2 cellular contexts compared by ENCODE assay signal in the genomic region with DNA sequence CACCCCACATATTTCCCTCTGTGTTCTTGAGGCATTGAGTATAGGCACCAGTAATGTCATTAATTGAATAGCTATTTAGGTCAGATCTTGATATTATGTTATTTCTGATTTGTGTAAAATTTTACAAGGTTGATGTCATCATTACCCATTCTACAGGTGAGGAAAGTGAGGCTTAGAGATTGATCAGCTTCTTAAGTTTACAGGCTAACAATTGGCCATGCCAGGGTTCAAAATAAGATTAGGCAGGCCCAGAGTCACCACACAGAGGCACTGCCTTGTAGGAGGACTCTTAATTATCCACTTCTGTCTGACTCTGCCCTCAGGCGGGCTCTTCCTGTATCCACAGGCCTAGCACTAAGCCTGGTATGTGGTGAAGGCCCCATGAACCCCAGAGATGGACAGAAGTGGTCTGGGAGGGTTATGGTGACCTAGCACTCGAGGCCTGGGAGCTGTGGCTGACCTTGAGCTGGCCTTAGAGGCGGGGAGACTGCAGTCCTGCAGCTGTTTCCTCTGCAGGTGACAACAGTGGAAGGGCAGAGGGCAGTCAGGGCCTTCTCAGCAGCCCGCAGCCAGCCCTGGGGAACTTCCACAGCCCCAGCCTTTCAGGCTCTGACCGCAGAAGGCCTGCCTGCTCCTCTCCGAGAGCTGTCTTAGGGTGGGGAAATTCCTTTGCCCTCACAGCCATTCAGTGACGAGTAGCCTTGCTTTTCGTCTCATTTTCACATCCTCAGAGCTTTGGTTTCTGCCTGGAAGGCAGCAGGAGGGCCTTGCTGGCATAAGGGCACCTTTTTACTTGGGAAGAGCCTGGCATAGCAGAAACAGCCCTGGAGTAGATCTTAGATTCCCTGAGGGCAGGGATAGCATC.
A peak's percentile ranks its signal among the peaks of the same experiment; 100 is the strongest.
TF ChIP-seq lines count a peak whose summit lies in the region.

No MANE protein-coding gene starts in this region.

TF ChIP-seq in GM12878, 131 proteins besides CTCF, POLR2A, EP300 and RAD21 (continues in another document):
- TF ChIP-seq CHD4 (IDR thresholded peaks at IDR 0.05) (no peak), ATF7 (IDR thresholded peaks at IDR 0.05; ENCODE audit: low read depth) (peak; percentile 63; the same call in 1 of the 2 replicates), CREM (IDR thresholded peaks at IDR 0.05; ENCODE audit: low read depth) (peak; percentile 83), ZNF24 (IDR thresholded peaks at IDR 0.05) (no peak; the same call in 1 of the 2 replicates), CBFB (IDR thresholded peaks at IDR 0.05; ENCODE audit: low read depth) (peak; percentile 94), USF1 (IDR thresholded peaks at IDR 0.05; ENCODE audit: borderline replicate concordance, extremely low read length, insufficient read depth, low read depth, low read length) (no peak), IKZF2 (IDR thresholded peaks at IDR 0.05) (peak; percentile 95 to 97), TCF12 (IDR thresholded peaks at IDR 0.05; ENCODE audit: low read depth, low read length) (peak; percentile 96), ZBED1 (IDR thresholded peaks at IDR 0.05; ENCODE audit: borderline replicate concordance) (peak; percentile 72), CBX5 (IDR thresholded peaks at IDR 0.05; ENCODE audit: low read depth) (0 out of 2 replicates have a peak, but pooled peaks have one; percentile 74), ZNF384 (IDR thresholded peaks at IDR 0.05; ENCODE audit: borderline replicate concordance, low read depth, low read length) (no peak), SP1 (IDR thresholded peaks at IDR 0.05; ENCODE audit: low read depth, low read length) (peak; percentile 68), ASH2L (IDR thresholded peaks at IDR 0.05; ENCODE audit: borderline replicate concordance, low read depth) (no peak), ESRRA (IDR thresholded peaks at IDR 0.05; ENCODE audit: low read length) (peak; percentile 93), EZH2 (IDR thresholded peaks at IDR 0.05; ENCODE audit: borderline replicate concordance, control insufficient read depth, low read depth, low read length) (no peak), MEF2B (IDR thresholded peaks at IDR 0.05; ENCODE audit: partially characterized antibody, poor library complexity, severe bottlenecking) (peak; percentile 69), JUND (IDR thresholded peaks at IDR 0.05; ENCODE audit: low read depth, low read length) (no peak), ELK1 (IDR thresholded peaks at IDR 0.05; ENCODE audit: low read depth, low read length) (peak; percentile 62), RUNX3 (IDR thresholded peaks at IDR 0.05; ENCODE audit: low read length) (peak; percentile 98), RCOR1 (conservative IDR thresholded peaks at IDR 0.05; ENCODE audit: low read depth, low read length) (no peak), RELA (IDR thresholded peaks at IDR 0.05; ENCODE audit: borderline replicate concordance, partially characterized antibody) (peak; percentile 99), ATF3 (IDR thresholded peaks at IDR 0.05; ENCODE audit: borderline replicate concordance, extremely low read depth, low read depth, low read length) (no peak), TARDBP (IDR thresholded peaks at IDR 0.05; ENCODE audit: borderline replicate concordance) (no peak), SIN3A (IDR thresholded peaks at IDR 0.05; ENCODE audit: low read depth, low read length) (0 out of 2 replicates have a peak, but pooled peaks have one; percentile 74), ZNF622 (IDR thresholded peaks at IDR 0.05) (no peak), PAX8 (IDR thresholded peaks at IDR 0.05) (no peak), MYB (IDR thresholded peaks at IDR 0.05; ENCODE audit: borderline replicate concordance, low read depth, low read length) (no peak)
- TF ChIP-seq, protein P1, sequence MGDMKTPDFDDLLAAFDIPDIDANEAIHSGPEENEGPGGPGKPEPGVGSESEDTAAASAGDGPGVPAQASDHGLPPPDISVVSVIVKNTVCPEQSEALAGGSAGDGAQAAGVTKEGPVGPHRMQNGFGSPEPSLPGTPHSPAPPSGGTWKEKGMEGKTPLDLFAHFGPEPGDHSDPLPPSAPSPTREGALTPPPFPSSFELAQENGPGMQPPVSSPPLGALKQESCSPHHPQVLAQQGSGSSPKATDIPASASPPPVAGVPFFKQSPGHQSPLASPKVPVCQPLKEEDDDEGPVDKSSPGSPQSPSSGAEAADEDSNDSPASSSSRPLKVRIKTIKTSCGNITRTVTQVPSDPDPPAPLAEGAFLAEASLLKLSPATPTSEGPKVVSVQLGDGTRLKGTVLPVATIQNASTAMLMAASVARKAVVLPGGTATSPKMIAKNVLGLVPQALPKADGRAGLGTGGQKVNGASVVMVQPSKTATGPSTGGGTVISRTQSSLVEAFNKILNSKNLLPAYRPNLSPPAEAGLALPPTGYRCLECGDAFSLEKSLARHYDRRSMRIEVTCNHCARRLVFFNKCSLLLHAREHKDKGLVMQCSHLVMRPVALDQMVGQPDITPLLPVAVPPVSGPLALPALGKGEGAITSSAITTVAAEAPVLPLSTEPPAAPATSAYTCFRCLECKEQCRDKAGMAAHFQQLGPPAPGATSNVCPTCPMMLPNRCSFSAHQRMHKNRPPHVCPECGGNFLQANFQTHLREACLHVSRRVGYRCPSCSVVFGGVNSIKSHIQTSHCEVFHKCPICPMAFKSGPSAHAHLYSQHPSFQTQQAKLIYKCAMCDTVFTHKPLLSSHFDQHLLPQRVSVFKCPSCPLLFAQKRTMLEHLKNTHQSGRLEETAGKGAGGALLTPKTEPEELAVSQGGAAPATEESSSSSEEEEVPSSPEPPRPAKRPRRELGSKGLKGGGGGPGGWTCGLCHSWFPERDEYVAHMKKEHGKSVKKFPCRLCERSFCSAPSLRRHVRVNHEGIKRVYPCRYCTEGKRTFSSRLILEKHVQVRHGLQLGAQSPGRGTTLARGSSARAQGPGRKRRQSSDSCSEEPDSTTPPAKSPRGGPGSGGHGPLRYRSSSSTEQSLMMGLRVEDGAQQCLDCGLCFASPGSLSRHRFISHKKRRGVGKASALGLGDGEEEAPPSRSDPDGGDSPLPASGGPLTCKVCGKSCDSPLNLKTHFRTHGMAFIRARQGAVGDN (IDR thresholded peaks at IDR 0.05): peak; percentile 98

TF ChIP-seq in SK-N-SH treated with all-trans-retinoic acid at 6 μM for 48 hours, 23 proteins besides CTCF, POLR2A, EP300 and RAD21:
- TF ChIP-seq ISL1 (CRISPR knock-in tag; IDR thresholded peaks at IDR 0.05) (no peak), ESRRG (CRISPR knock-in tag; IDR thresholded peaks at IDR 0.05) (no peak), RARB (CRISPR knock-in tag; IDR thresholded peaks at IDR 0.05) (no peak), PPARA (CRISPR knock-in tag; IDR thresholded peaks at IDR 0.05; ENCODE audit: borderline replicate concordance) (no peak), ZNF565 (CRISPR knock-in tag; conservative IDR thresholded peaks at IDR 0.05; ENCODE audit: low read depth) (no peak), CSDC2 (CRISPR knock-in tag; IDR thresholded peaks at IDR 0.05) (no peak), BACH2 (CRISPR knock-in tag; IDR thresholded peaks at IDR 0.05; ENCODE audit: borderline replicate concordance) (no peak)
- TF ChIP-seq, protein P2, sequence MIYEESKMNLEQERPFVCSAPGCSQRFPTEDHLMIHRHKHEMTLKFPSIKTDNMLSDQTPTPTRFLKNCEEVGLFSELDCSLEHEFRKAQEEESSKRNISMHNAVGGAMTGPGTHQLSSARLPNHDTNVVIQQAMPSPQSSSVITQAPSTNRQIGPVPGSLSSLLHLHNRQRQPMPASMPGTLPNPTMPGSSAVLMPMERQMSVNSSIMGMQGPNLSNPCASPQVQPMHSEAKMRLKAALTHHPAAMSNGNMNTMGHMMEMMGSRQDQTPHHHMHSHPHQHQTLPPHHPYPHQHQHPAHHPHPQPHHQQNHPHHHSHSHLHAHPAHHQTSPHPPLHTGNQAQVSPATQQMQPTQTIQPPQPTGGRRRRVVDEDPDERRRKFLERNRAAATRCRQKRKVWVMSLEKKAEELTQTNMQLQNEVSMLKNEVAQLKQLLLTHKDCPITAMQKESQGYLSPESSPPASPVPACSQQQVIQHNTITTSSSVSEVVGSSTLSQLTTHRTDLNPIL (CRISPR knock-in tag; IDR thresholded peaks at IDR 0.05; ENCODE audit: low read depth): no peak
- TF ChIP-seq, protein P3, sequence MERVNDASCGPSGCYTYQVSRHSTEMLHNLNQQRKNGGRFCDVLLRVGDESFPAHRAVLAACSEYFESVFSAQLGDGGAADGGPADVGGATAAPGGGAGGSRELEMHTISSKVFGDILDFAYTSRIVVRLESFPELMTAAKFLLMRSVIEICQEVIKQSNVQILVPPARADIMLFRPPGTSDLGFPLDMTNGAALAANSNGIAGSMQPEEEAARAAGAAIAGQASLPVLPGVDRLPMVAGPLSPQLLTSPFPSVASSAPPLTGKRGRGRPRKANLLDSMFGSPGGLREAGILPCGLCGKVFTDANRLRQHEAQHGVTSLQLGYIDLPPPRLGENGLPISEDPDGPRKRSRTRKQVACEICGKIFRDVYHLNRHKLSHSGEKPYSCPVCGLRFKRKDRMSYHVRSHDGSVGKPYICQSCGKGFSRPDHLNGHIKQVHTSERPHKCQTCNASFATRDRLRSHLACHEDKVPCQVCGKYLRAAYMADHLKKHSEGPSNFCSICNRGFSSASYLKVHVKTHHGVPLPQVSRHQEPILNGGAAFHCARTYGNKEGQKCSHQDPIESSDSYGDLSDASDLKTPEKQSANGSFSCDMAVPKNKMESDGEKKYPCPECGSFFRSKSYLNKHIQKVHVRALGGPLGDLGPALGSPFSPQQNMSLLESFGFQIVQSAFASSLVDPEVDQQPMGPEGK (CRISPR knock-in tag; IDR thresholded peaks at IDR 0.05; ENCODE audit: borderline replicate concordance): no peak
